8 cellular contexts compared by ENCODE assay signal in genomic region chr19:50203281-50204080, GRCh38. TPM values are rescaled to one million over a fixed set of nuclear protein-coding genes. Genes with fewer than 3 reads are reported as not detected.
DNase-seq lines count a peak whose midpoint lies in the region; ATAC-seq, FAIRE-seq and TF ChIP-seq lines count a peak whose summit lies in the region.

Gene MYH14, plus strand, starts transcription at chr19:50203622. Its CDS starts 6,744 bp downstream, at chr19:50210366.

- POLR2A ChIA-PET in OCI-LY7 (lab: Charles Lee): no interaction called here

- CTCF ChIA-PET in OCI-LY7 (lab: Charles Lee; ENCODE audit: unreplicated experiment): no interaction called here

- FAIRE-seq in HTR-8/SVneo (lab: Jason Lieb, UNC): peak; percentile 87

- H3K36me3 Mint-ChIP-seq in T-helper 17 cell (ENCODE audit: low read depth): peaks cover 5% of the 10 kb centered on the region

- H3K9me3 ChIP-seq in T-helper 17 cell (ENCODE audit: control insufficient read depth, low read length, poor library complexity, severe bottlenecking) (no peaks in the 10 kb centered on the region), OCI-LY7 (ENCODE audit: low read length) (no peaks in the 10 kb centered on the region)

- peaks cover 59% of the 10 kb centered on the region for H3K27me3 Mint-ChIP-seq in T-helper 17 cell

- intact Hi-C loops in cardiac septum (cut with DNase I): no loop called here
- intact Hi-C loops in OCI-LY7 (cut with micrococcal nuclease; ENCODE audit: unreplicated experiment): no loop called here

- no peaks in the 10 kb centered on the region for H3K4me1 ChIP-seq in OCI-LY7 (ENCODE audit: insufficient read depth, low read length, poor library complexity, severe bottlenecking)

- no peak within 1 kb of the TSS for H3K27ac Mint-ChIP-seq in T-helper 17 cell

- no peaks in the 10 kb centered on the region for H3K9me2 ChIP-seq in OCI-LY7 (ENCODE audit: insufficient read depth, low read length)

- peak within 1 kb of the TSS; percentile 74 for H3K27ac ChIP-seq in 22Rv1
- H3K27ac ChIP-seq in OCI-LY7 (ENCODE audit: low read depth, low read length, poor library complexity, severe bottlenecking): no peak within 1 kb of the TSS

- H3K4me3 Mint-ChIP-seq in T-helper 17 cell: peak within 1 kb of the TSS; percentile 39

- no peaks in the 10 kb centered on the region for H3K36me3 ChIP-seq in OCI-LY7 (ENCODE audit: insufficient read depth, low read length)

- no peak for ATAC-seq in T-helper 17 cell
- ATAC-seq in HG02840 (IDR thresholded peaks at IDR 0.05; ENCODE audit: low FRiP score, unreplicated experiment): no peak
- no peak for ATAC-seq in GM21723 (IDR thresholded peaks at IDR 0.05; ENCODE audit: unreplicated experiment)

- no TSS peak for BruUV-seq in OCI-LY7 (replicated peaks; lab: Mats Ljungman, UMichigan)

- no peak within 1 kb of the TSS for H2AFZ ChIP-seq in OCI-LY7 (ENCODE audit: low read length)

- H4K20me1 ChIP-seq in OCI-LY7 (ENCODE audit: insufficient read depth, low read length): no peaks in the 10 kb centered on the region

- H3K4me1 Mint-ChIP-seq in T-helper 17 cell: no peaks in the 10 kb centered on the region

- H3K4me2 ChIP-seq in OCI-LY7 (ENCODE audit: low read length): no peak within 1 kb of the TSS

- no peaks in the 10 kb centered on the region for H3K79me2 ChIP-seq in OCI-LY7 (ENCODE audit: insufficient read depth, low read depth, low read length)

- DNase-seq in HTR-8/SVneo (ENCODE audit: insufficient read length, low spot score) (peak; percentile 99), T-helper 17 cell (no peak), cardiac septum (ENCODE audit: low spot score) (peak; percentile 91), occipital lobe (lab: John Stamatoyannopoulos, UW) (peak; percentile 93), OCI-LY7 (ENCODE audit: low spot score) (no peak)

- TF ChIP-seq CTCF in 22Rv1 (IDR thresholded peaks at IDR 0.05) (no peak), OCI-LY7 (conservative IDR thresholded peaks at IDR 0.05; ENCODE audit: low read length) (no peak)

- H3K4me3 ChIP-seq in OCI-LY7 (ENCODE audit: low read depth, low read length, poor library complexity, severe bottlenecking): no peak within 1 kb of the TSS

RNA-seq across cellular contexts. Expression of gene MYH14, which starts in this region (rescaled TPM):
- total RNA-seq in T-helper 17 cell (not detected), cardiac septum (85.4 TPM), occipital lobe (0.94 TPM), OCI-LY7 (2022) (not detected in 2 replicates)
- total RNA-seq in OCI-LY7 (2014; rRNA removed; shearing (Covaris generic)): not detected in 2 replicates

Comparison
In these comparisons a context has a peak if more than half of its experiments do, and no peak if none do; other contexts are left out.
1. RNA of gene MYH14 (total RNA-seq): 85.4 TPM in cardiac septum (single experiment); 0.94 TPM in occipital lobe (single experiment), not detected in OCI-LY7 and not detected in T-helper 17 cell; every median in the first group is over 10 times any median in the second.
2. Peak in DNase-seq in occipital lobe; RNA of the gene not detected or under 1 TPM.
3. DNase-seq: peak in HTR-8/SVneo (single experiment) and cardiac septum (single experiment); none in T-helper 17 cell (0 of 3) and OCI-LY7 (single experiment).